Comparison of ENCODE assay signal across 8 cellular contexts in genomic region chr1:160539896-160540858, GRCh38. TPM values are rescaled to one million over a fixed set of nuclear protein-coding genes. Genes with fewer than 3 reads are reported as not detected.
DNase-seq lines count a peak whose midpoint lies in the region; ATAC-seq and TF ChIP-seq lines count a peak whose summit lies in the region.

No MANE protein-coding gene starts in this region.

- H3K27me3 Mint-ChIP-seq in CD4-positive, alpha-beta T cell, result no peaks in the 10 kb centered on the region
- no peaks in the 10 kb centered on the region for H3K27me3 Mint-ChIP-seq in T-helper 1 cell treated with Interleukin-12 subunit alpha and Interleukin-12 subunit beta and Interleukin-4 antibody, amounts not matched to agents 30 μg/mL and 1 μg/mL, for 36 hours (ENCODE audit: low read depth)
- H3K27me3 Mint-ChIP-seq in nephron progenitor cell (ENCODE audit: low read depth, poor library complexity), result no peaks in the 10 kb centered on the region

- DNase-seq in CD4-positive, alpha-beta T cell, result peak in 8 of 10 experiments; percentile 19 to 47 (median 32)
- DNase-seq in GM19238 (ENCODE audit: insufficient read length, low spot score) (peak; percentile 51), fibroblast of pulmonary artery (ENCODE audit: low read depth) (peak; percentile 2), ureter (ENCODE audit: low spot score) (no peak), nephron progenitor cell (no peak)
- peak; percentile 33 for DNase-seq in stimulated activated naive CD4-positive, alpha-beta T cell treated with Interleukin-2 at 50 U/mL for 16 hours (lab: John Stamatoyannopoulos, UW)

- no peak overlapping the region for H3K4me3 ChIP-seq in fibroblast of pulmonary artery (replicated peaks; ENCODE audit: low read depth, low read length)

- peaks cover 6% of the 10 kb centered on the region for H3K9me3 Mint-ChIP-seq in CD4-positive, alpha-beta T cell
- H3K9me3 Mint-ChIP-seq in T-helper 1 cell treated with Interleukin-12 subunit alpha and Interleukin-12 subunit beta and Interleukin-4 antibody, amounts not matched to agents 30 μg/mL and 1 μg/mL, for 36 hours, result peaks cover 19% of the 10 kb centered on the region
- H3K9me3 Mint-ChIP-seq in nephron progenitor cell, result peaks cover 12% of the 10 kb centered on the region

- CTCF ChIA-PET in CD4-positive, alpha-beta T cell (lab: Charles Lee), result interaction anchor here (0.6 to 2.2 kb wide), 8 partner anchors 18 to 501 kb away, joined by 3 to 12 read pairs (median 4); partner anchors contain the start of gene CD84

- H3K9me3 ChIP-seq in CD4-positive, alpha-beta T cell (ENCODE audit: control insufficient read depth, low read length), result peaks cover 2% of the 10 kb centered on the region

- peak; percentile 90 for ATAC-seq in CD4-positive, alpha-beta T cell (ENCODE audit: poor library complexity)
- peak; percentile 91 for ATAC-seq in HG03342 (IDR thresholded peaks at IDR 0.05; ENCODE audit: unreplicated experiment)

- no peaks in the 10 kb centered on the region for H3K27me3 ChIP-seq in CD4-positive, alpha-beta T cell (ENCODE audit: control insufficient read depth, insufficient read depth, low read length)

- POLR2A ChIA-PET in CD4-positive, alpha-beta T cell (lab: Charles Lee), result interaction anchor here (0.7 to 3.3 kb wide), 22 partner anchors 11 to 256 kb away, joined by 3 to 21 read pairs (median 4); partner anchors contain the start of genes LY9 and SLAMF6

- intact Hi-C loops in CD4-positive, alpha-beta T cell (cut with DNase I, micrococcal nuclease), result loop anchor here in 1 of 2 experiments (2.0 to 5.0 kb wide), 3 partner anchors 19 to 113 kb away; partner anchors contain the start of gene CD84

- H3K4me1 Mint-ChIP-seq in CD4-positive, alpha-beta T cell (ENCODE audit: low read depth), result peaks cover 63% of the 10 kb centered on the region
- peaks cover 38% of the 10 kb centered on the region for H3K4me1 Mint-ChIP-seq in T-helper 1 cell treated with Interleukin-12 subunit alpha and Interleukin-12 subunit beta and Interleukin-4 antibody, amounts not matched to agents 30 μg/mL and 1 μg/mL, for 36 hours (ENCODE audit: low read depth)
- peaks cover 4% of the 10 kb centered on the region for H3K4me1 Mint-ChIP-seq in nephron progenitor cell

- peak overlapping the region; percentile 54 for H3K27ac ChIP-seq in CD4-positive, alpha-beta T cell (ENCODE audit: low read depth, low read length)

- H3K4me3 Mint-ChIP-seq in CD4-positive, alpha-beta T cell, result peak overlapping the region; percentile 59
- peak overlapping the region; percentile 61 for H3K4me3 Mint-ChIP-seq in T-helper 1 cell treated with Interleukin-12 subunit alpha and Interleukin-12 subunit beta and Interleukin-4 antibody, amounts not matched to agents 30 μg/mL and 1 μg/mL, for 36 hours
- no peak overlapping the region for H3K4me3 Mint-ChIP-seq in nephron progenitor cell

- peak overlapping the region; percentile 88 for H3K27ac Mint-ChIP-seq in CD4-positive, alpha-beta T cell
- peak overlapping the region; percentile 90 for H3K27ac Mint-ChIP-seq in T-helper 1 cell treated with Interleukin-12 subunit alpha and Interleukin-12 subunit beta and Interleukin-4 antibody, amounts not matched to agents 30 μg/mL and 1 μg/mL, for 36 hours
- no peak overlapping the region for H3K27ac Mint-ChIP-seq in nephron progenitor cell

- TF ChIP-seq CTCF in CD4-positive, alpha-beta T cell (IDR thresholded peaks at IDR 0.05), result no peak
- no peak for TF ChIP-seq CTCF in fibroblast of pulmonary artery (IDR thresholded peaks at IDR 0.05; ENCODE audit: low read length, missing control alignments)
- TF ChIP-seq CTCF in nephron progenitor cell (IDR thresholded peaks at IDR 0.05), result no peak

- H3K36me3 Mint-ChIP-seq in CD4-positive, alpha-beta T cell (ENCODE audit: low read depth), result peaks cover 26% of the 10 kb centered on the region
- peaks cover 14% of the 10 kb centered on the region for H3K36me3 Mint-ChIP-seq in T-helper 1 cell treated with Interleukin-12 subunit alpha and Interleukin-12 subunit beta and Interleukin-4 antibody, amounts not matched to agents 30 μg/mL and 1 μg/mL, for 36 hours (ENCODE audit: low read depth)
- no peaks in the 10 kb centered on the region for H3K36me3 Mint-ChIP-seq in nephron progenitor cell (ENCODE audit: low read depth)

RNA-seq across cellular contexts. Expression of gene SLAMF6, which starts 17.1 kb away (rescaled TPM):
- 1 to 10 TPM; 6.3 to 7.3 TPM for total RNA-seq in CD4-positive, alpha-beta T cell
- total RNA-seq in ureter, result 3.0 TPM

RNA-seq across cellular contexts. Expression of gene CD84, which starts 39.1 kb away (rescaled TPM):
- total RNA-seq in CD4-positive, alpha-beta T cell, result 10 to 100 TPM; 32.7 to 36.9 TPM
- total RNA-seq in ureter, result 7.7 TPM

Comparison
In these comparisons a context has a peak if more than half of its experiments do, and no peak if none do; other contexts are left out.
1. DNase-seq: peak in CD4-positive, alpha-beta T cell (8 of 10), GM19238 (single experiment), fibroblast of pulmonary artery (single experiment) and stimulated activated naive CD4-positive, alpha-beta T cell treated with Interleukin-2 at 50 U/mL for 16 hours (single experiment); none in ureter (single experiment) and nephron progenitor cell (single experiment).